11 cellular contexts compared by ENCODE assay signal in genomic region chr6:31763617-31763940, GRCh38. TPM values are rescaled to one million over a fixed set of nuclear protein-coding genes. Genes with fewer than 3 reads are reported as not detected.
DNase-seq lines count a peak whose midpoint lies in the region; ATAC-seq and TF ChIP-seq lines count a peak whose summit lies in the region.
"Had no signal": no experiment of that assay in that cellular context is flagged by ENCODE, and none has a peak within 500 bp of the region (broad histone marks: within the 10 kb centered on the region; RNA-seq: fewer than 3 reads in every experiment).

No MANE protein-coding gene starts in this region.

- no peaks in the 10 kb centered on the region for H3K4me1 ChIP-seq in HEK293 (ENCODE audit: control insufficient read depth, insufficient read depth, low read length)

- in situ Hi-C loops in T47D (cut with HindIII; ENCODE audit: low pct_unique_long_range_greater_than_20kb, low sequenced_read_pairs), result no loop called here

- H3K4me3 ChIP-seq in HEK293 (ENCODE audit: low read depth, low read length), result no peak overlapping the region

- H3K9me3 ChIP-seq in HEK293 (ENCODE audit: control insufficient read depth, insufficient read depth, low read depth, low read length), result no peaks in the 10 kb centered on the region

- no peak overlapping the region for H3K27ac ChIP-seq in HEK293 (ENCODE audit: extremely low read depth, low read depth, low read length)

- POLR2A ChIA-PET in HEK293 (lab: Yijun Ruan, JAX), result interaction anchor here (0.6 to 1.7 kb wide), 4 partner anchors 11 to 70 kb away, joined by 3 to 8 read pairs (median 4); partner anchors contain the start of genes HSPA1B and MSH5

- peak; percentile 40 for DNase-seq in Ammon's horn (ENCODE audit: low spot score)
- peak; percentile 55 to 84 for DNase-seq in T47D (ENCODE audit: low read depth in 1 of 2, low spot score in 1 of 2)
- DNase-seq in left kidney (ENCODE audit: low read depth, low spot score), result peak; percentile 70
- no peak for DNase-seq in NAMALWA (ENCODE audit: low spot score)
- no peak for DNase-seq in central memory CD4-positive, alpha-beta T cell
- DNase-seq in mucosa of gallbladder (ENCODE audit: low spot score), result no peak
- DNase-seq: activated gamma-delta T cell, GF-D8, glutamatergic neuron had no signal

- ATAC-seq in GM21717 (IDR thresholded peaks at IDR 0.05; ENCODE audit: unreplicated experiment), result no peak

- no peak for TF ChIP-seq CTCF in HEK293 (tag by site-specific recombination; IDR thresholded peaks at IDR 0.05)

- peaks cover 14 to 64% of the 10 kb centered on the region in 2 experiments; a peak in 2 of 3 replicates for H3K36me3 ChIP-seq in HEK293 (ENCODE audit: control insufficient read depth in 2 of 2, insufficient read depth in 1 of 2, low read length in 2 of 2)

- CTCF ChIA-PET in HEK293 (lab: Yijun Ruan, JAX), result interaction anchor here (0.7 to 2.1 kb wide), 2 partner anchors 12 to 17 kb away, joined by 4 to 5 read pairs; no protein-coding TSS in a partner anchor

TF ChIP-seq in HEK293, 187 proteins besides CTCF, POLR2A, EP300 and RAD21 (continues in another document):
- TF ChIP-seq ZBTB8A (tag by site-specific recombination; IDR thresholded peaks at IDR 0.05) (no peak), PRDM4 (tag by site-specific recombination; IDR thresholded peaks at IDR 0.05) (0 out of 2 replicates have a peak, but pooled peaks have one; percentile 22), ZNF394 (tag by site-specific recombination; IDR thresholded peaks at IDR 0.05; ENCODE audit: borderline replicate concordance) (no peak), ZBTB17 (tag by site-specific recombination; IDR thresholded peaks at IDR 0.05) (peak; percentile 34; the same call in 1 of the 2 replicates), ZBTB26 (tag by site-specific recombination; optimal IDR thresholded peaks at IDR 0.05) (no peak), KLF1 (tag by site-specific recombination; IDR thresholded peaks at IDR 0.05) (peak; percentile 78), ZNF707 (tag by site-specific recombination; IDR thresholded peaks at IDR 0.05) (no peak), WT1 (tag by site-specific recombination; IDR thresholded peaks at IDR 0.05) (0 out of 2 replicates have a peak, but pooled peaks have one; percentile 9), FEZF1 (tag by site-specific recombination; IDR thresholded peaks at IDR 0.05) (no peak), ZNF155 (tag by site-specific recombination; IDR thresholded peaks at IDR 0.05) (no peak), ZNF600 (tag by site-specific recombination; IDR thresholded peaks at IDR 0.05) (peak; percentile 90), ZNF26 (tag by site-specific recombination; IDR thresholded peaks at IDR 0.05) (no peak), REPIN1 (tag by site-specific recombination; IDR thresholded peaks at IDR 0.05; ENCODE audit: low read depth) (no peak), ZNF843 (tag by site-specific recombination; IDR thresholded peaks at IDR 0.05) (no peak), ZEB2 (tag by site-specific recombination; IDR thresholded peaks at IDR 0.05) (no peak), PBX3 (CRISPR knock-in tag; IDR thresholded peaks at IDR 0.05) (no peak), SP2 (tag by site-specific recombination; IDR thresholded peaks at IDR 0.05) (no peak), ZNF354C (tag by site-specific recombination; IDR thresholded peaks at IDR 0.05; ENCODE audit: borderline replicate concordance, low read depth) (no peak), ZNF560 (tag by site-specific recombination; IDR thresholded peaks at IDR 0.05; ENCODE audit: borderline replicate concordance) (no peak), ZNF138 (tag by site-specific recombination; IDR thresholded peaks at IDR 0.05; ENCODE audit: borderline replicate concordance) (no peak), ZNF266 (tag by site-specific recombination; IDR thresholded peaks at IDR 0.05; ENCODE audit: low read depth) (no peak), PRDM10 (tag by site-specific recombination; IDR thresholded peaks at IDR 0.05) (peak; percentile 99), GLIS1 (tag by site-specific recombination; IDR thresholded peaks at IDR 0.05) (no peak), KLF16 (tag by site-specific recombination; IDR thresholded peaks at IDR 0.05) (no peak), ZNF48 (tag by site-specific recombination; IDR thresholded peaks at IDR 0.05) (no peak), ZNF792 (tag by site-specific recombination; IDR thresholded peaks at IDR 0.05) (no peak), ZNF426 (tag by site-specific recombination; IDR thresholded peaks at IDR 0.05) (no peak), ZBTB21 (tag by site-specific recombination; IDR thresholded peaks at IDR 0.05) (no peak)

RNA-seq across cellular contexts. Expression of gene SAPCD1, which starts 1.1 kb away (rescaled TPM):
- total RNA-seq in mucosa of gallbladder, result 2.7 TPM

RNA-seq across cellular contexts. Expression of gene VWA7, which starts 13.5 kb away (rescaled TPM):
- total RNA-seq in mucosa of gallbladder, result 18.5 TPM

RNA-seq across cellular contexts. Expression of gene MSH5, which starts 23.8 kb away (rescaled TPM):
- total RNA-seq in mucosa of gallbladder, result 19.7 TPM

RNA-seq across cellular contexts. Expression of gene CLIC1, which starts 27.2 kb away (rescaled TPM):
- total RNA-seq in mucosa of gallbladder, result 394 TPM

RNA-seq across cellular contexts. Expression of gene VARS1, which starts 32.0 kb away (rescaled TPM):
- 49.7 TPM for total RNA-seq in mucosa of gallbladder

Comparison
In these comparisons a context has a peak if more than half of its experiments do, and no peak if none do; other contexts are left out.
1. DNase-seq: peak in Ammon's horn (single experiment), T47D (2 of 2) and left kidney (single experiment); none in NAMALWA (single experiment), central memory CD4-positive, alpha-beta T cell (single experiment) and mucosa of gallbladder (single experiment).